1 cellular context compared by ENCODE assay signal in genomic region chr19:12140545-12141404, GRCh38.
TF ChIP-seq lines count a peak whose summit lies in the region.

No MANE protein-coding gene starts in this region.

TF ChIP-seq in HepG2, 621 proteins besides CTCF, POLR2A, EP300 and RAD21 (continues in another document):
- TF ChIP-seq, protein P1, sequence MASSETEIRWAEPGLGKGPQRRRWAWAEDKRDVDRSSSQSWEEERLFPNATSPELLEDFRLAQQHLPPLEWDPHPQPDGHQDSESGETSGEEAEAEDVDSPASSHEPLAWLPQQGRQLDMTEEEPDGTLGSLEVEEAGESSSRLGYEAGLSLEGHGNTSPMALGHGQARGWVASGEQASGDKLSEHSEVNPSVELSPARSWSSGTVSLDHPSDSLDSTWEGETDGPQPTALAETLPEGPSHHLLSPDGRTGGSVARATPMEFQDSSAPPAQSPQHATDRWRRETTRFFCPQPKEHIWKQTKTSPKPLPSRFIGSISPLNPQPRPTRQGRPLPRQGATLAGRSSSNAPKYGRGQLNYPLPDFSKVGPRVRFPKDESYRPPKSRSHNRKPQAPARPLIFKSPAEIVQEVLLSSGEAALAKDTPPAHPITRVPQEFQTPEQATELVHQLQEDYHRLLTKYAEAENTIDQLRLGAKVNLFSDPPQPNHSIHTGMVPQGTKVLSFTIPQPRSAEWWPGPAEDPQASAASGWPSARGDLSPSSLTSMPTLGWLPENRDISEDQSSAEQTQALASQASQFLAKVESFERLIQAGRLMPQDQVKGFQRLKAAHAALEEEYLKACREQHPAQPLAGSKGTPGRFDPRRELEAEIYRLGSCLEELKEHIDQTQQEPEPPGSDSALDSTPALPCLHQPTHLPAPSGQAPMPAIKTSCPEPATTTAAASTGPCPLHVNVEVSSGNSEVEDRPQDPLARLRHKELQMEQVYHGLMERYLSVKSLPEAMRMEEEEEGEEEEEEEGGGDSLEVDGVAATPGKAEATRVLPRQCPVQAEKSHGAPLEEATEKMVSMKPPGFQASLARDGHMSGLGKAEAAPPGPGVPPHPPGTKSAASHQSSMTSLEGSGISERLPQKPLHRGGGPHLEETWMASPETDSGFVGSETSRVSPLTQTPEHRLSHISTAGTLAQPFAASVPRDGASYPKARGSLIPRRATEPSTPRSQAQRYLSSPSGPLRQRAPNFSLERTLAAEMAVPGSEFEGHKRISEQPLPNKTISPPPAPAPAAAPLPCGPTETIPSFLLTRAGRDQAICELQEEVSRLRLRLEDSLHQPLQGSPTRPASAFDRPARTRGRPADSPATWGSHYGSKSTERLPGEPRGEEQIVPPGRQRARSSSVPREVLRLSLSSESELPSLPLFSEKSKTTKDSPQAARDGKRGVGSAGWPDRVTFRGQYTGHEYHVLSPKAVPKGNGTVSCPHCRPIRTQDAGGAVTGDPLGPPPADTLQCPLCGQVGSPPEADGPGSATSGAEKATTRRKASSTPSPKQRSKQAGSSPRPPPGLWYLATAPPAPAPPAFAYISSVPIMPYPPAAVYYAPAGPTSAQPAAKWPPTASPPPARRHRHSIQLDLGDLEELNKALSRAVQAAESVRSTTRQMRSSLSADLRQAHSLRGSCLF (CRISPR knock-in tag; IDR thresholded peaks at IDR 0.05; ENCODE audit: borderline replicate concordance), result no peak
- TF ChIP-seq TEAD2 (CRISPR knock-in tag; IDR thresholded peaks at IDR 0.05) (no peak), PLRG1 (conservative IDR thresholded peaks at IDR 0.05) (no peak), NCOA5 (CRISPR knock-in tag; IDR thresholded peaks at IDR 0.05) (no peak), REL (CRISPR knock-in tag; conservative IDR thresholded peaks at IDR 0.05) (no peak), ZSCAN9 (CRISPR knock-in tag; IDR thresholded peaks at IDR 0.05; ENCODE audit: borderline replicate concordance) (no peak), PAX8 (CRISPR knock-in tag; IDR thresholded peaks at IDR 0.05; ENCODE audit: borderline replicate concordance) (no peak), NFYC (CRISPR knock-in tag; IDR thresholded peaks at IDR 0.05) (no peak), TP53 (CRISPR knock-in tag; conservative IDR thresholded peaks at IDR 0.05) (no peak), ZNF646 (CRISPR knock-in tag; IDR thresholded peaks at IDR 0.05) (no peak), ZKSCAN8 (CRISPR knock-in tag; IDR thresholded peaks at IDR 0.05; ENCODE audit: borderline replicate concordance) (0 out of 2 replicates have a peak, but pooled peaks have one; percentile 20), ZFP91 (CRISPR knock-in tag; IDR thresholded peaks at IDR 0.05; ENCODE audit: borderline replicate concordance) (0 out of 2 replicates have a peak, but pooled peaks have one; percentile 14), FOSL2 (CRISPR knock-in tag; IDR thresholded peaks at IDR 0.05) (peak; percentile 40; the same call in 1 of the 2 replicates), DDIT3 (CRISPR knock-in tag; IDR thresholded peaks at IDR 0.05) (no peak), ZNF160 (CRISPR knock-in tag; IDR thresholded peaks at IDR 0.05) (no peak), ZNF530 (CRISPR knock-in tag; IDR thresholded peaks at IDR 0.05; ENCODE audit: low read depth) (no peak), IRX3 (CRISPR knock-in tag; IDR thresholded peaks at IDR 0.05; ENCODE audit: borderline replicate concordance, low read depth) (no peak), CBFB (CRISPR knock-in tag; IDR thresholded peaks at IDR 0.05) (no peak), ZNF317 (CRISPR knock-in tag; IDR thresholded peaks at IDR 0.05) (no peak), ZNF737 (CRISPR knock-in tag; IDR thresholded peaks at IDR 0.05; ENCODE audit: borderline replicate concordance) (no peak), ZNF558 (CRISPR knock-in tag; IDR thresholded peaks at IDR 0.05; ENCODE audit: borderline replicate concordance) (no peak), KMT2B (CRISPR knock-in tag; IDR thresholded peaks at IDR 0.05) (peak; percentile 52; the same call in 1 of the 2 replicates), KDM1A (CRISPR knock-in tag; IDR thresholded peaks at IDR 0.05) (0 out of 2 replicates have a peak, but pooled peaks have one; percentile 3), KLF16 (CRISPR knock-in tag; IDR thresholded peaks at IDR 0.05) (0 out of 4 replicates have a peak, but pooled peaks of 1 of the 2 experiments have one; percentile 44), SUZ12 (IDR thresholded peaks at IDR 0.05; ENCODE audit: low read depth, low read length) (no peak), ZBTB8A (CRISPR knock-in tag; IDR thresholded peaks at IDR 0.05; ENCODE audit: borderline replicate concordance, low read depth) (no peak), SOX5 (CRISPR knock-in tag; IDR thresholded peaks at IDR 0.05; ENCODE audit: borderline replicate concordance) (0 out of 2 replicates have a peak, but pooled peaks have one; percentile 15), ETS1 (CRISPR knock-in tag; IDR thresholded peaks at IDR 0.05) (no peak), NCOA1 (CRISPR knock-in tag; IDR thresholded peaks at IDR 0.05) (no peak), NR2F1 (CRISPR knock-in tag; IDR thresholded peaks at IDR 0.05) (no peak), ZNF816 (CRISPR knock-in tag; IDR thresholded peaks at IDR 0.05; ENCODE audit: borderline replicate concordance) (no peak), ZNF331 (CRISPR knock-in tag; IDR thresholded peaks at IDR 0.05) (peak; percentile 6; the same call in 1 of the 2 replicates), ZNF720 (CRISPR knock-in tag; IDR thresholded peaks at IDR 0.05) (no peak), ZFP90 (CRISPR knock-in tag; IDR thresholded peaks at IDR 0.05; ENCODE audit: borderline replicate concordance) (0 out of 2 replicates have a peak, but pooled peaks have one; percentile 0), ZMYM3 (CRISPR knock-in tag; IDR thresholded peaks at IDR 0.05) (no peak), ZNF781 (CRISPR knock-in tag; IDR thresholded peaks at IDR 0.05; ENCODE audit: borderline replicate concordance, not compliant biosample characterization) (peak; percentile 32), CEBPG (CRISPR knock-in tag; IDR thresholded peaks at IDR 0.05) (no peak)
- TF ChIP-seq, protein P2, sequence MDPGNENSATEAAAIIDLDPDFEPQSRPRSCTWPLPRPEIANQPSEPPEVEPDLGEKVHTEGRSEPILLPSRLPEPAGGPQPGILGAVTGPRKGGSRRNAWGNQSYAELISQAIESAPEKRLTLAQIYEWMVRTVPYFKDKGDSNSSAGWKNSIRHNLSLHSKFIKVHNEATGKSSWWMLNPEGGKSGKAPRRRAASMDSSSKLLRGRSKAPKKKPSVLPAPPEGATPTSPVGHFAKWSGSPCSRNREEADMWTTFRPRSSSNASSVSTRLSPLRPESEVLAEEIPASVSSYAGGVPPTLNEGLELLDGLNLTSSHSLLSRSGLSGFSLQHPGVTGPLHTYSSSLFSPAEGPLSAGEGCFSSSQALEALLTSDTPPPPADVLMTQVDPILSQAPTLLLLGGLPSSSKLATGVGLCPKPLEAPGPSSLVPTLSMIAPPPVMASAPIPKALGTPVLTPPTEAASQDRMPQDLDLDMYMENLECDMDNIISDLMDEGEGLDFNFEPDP (CRISPR knock-in tag; conservative IDR thresholded peaks at IDR 0.05), result no peak
- TF ChIP-seq, protein P3, sequence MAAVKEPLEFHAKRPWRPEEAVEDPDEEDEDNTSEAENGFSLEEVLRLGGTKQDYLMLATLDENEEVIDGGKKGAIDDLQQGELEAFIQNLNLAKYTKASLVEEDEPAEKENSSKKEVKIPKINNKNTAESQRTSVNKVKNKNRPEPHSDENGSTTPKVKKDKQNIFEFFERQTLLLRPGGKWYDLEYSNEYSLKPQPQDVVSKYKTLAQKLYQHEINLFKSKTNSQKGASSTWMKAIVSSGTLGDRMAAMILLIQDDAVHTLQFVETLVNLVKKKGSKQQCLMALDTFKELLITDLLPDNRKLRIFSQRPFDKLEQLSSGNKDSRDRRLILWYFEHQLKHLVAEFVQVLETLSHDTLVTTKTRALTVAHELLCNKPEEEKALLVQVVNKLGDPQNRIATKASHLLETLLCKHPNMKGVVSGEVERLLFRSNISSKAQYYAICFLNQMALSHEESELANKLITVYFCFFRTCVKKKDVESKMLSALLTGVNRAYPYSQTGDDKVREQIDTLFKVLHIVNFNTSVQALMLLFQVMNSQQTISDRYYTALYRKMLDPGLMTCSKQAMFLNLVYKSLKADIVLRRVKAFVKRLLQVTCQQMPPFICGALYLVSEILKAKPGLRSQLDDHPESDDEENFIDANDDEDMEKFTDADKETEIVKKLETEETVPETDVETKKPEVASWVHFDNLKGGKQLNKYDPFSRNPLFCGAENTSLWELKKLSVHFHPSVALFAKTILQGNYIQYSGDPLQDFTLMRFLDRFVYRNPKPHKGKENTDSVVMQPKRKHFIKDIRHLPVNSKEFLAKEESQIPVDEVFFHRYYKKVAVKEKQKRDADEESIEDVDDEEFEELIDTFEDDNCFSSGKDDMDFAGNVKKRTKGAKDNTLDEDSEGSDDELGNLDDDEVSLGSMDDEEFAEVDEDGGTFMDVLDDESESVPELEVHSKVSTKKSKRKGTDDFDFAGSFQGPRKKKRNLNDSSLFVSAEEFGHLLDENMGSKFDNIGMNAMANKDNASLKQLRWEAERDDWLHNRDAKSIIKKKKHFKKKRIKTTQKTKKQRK (IDR thresholded peaks at IDR 0.05; ENCODE audit: low read length), result no peak
